In genomic region chr15:44435893-44436667, GRCh38 we compare ENCODE assay signal across 1 cellular context.
TF ChIP-seq lines count a peak whose summit lies in the region.

No MANE protein-coding gene starts in this region.

TF ChIP-seq in K562, 482 proteins besides CTCF, POLR2A, EP300 and RAD21:
- peak; percentile 82 for TF ChIP-seq MEIS2 (IDR thresholded peaks at IDR 0.05; ENCODE audit: partially characterized antibody)
- TF ChIP-seq PBX2 (CRISPR knock-in tag; IDR thresholded peaks at IDR 0.05; ENCODE audit: low read depth), result no peak
- peak; percentile 77 for TF ChIP-seq PBX2 (tag; conservative IDR thresholded peaks at IDR 0.05; ENCODE audit: low read depth)
- 0 out of 2 replicates have a peak, but pooled peaks have one; percentile 17 for TF ChIP-seq FOSL1 (tag; conservative IDR thresholded peaks at IDR 0.05)
- TF ChIP-seq PKNOX1 (IDR thresholded peaks at IDR 0.05), result peak; percentile 19; the same call in 1 of the 2 replicates
- no peak for TF ChIP-seq NFIX (CRISPR knock-in tag; IDR thresholded peaks at IDR 0.05; ENCODE audit: low read depth)
- TF ChIP-seq ATF3 (IDR thresholded peaks at IDR 0.05), result peak; percentile 50
- no peak for TF ChIP-seq ATF3 (CRISPR knock-in tag; conservative IDR thresholded peaks at IDR 0.05)
- no peak for TF ChIP-seq HMBOX1 (IDR thresholded peaks at IDR 0.05)
- no peak for TF ChIP-seq ZHX1 (conservative IDR thresholded peaks at IDR 0.05; ENCODE audit: low read length)
- no peak for TF ChIP-seq KLF10 (CRISPR knock-in tag; IDR thresholded peaks at IDR 0.05)
- TF ChIP-seq SPI1 (IDR thresholded peaks at IDR 0.05; ENCODE audit: borderline replicate concordance, low read depth, low read length), result no peak
- TF ChIP-seq SUPT5H (IDR thresholded peaks at IDR 0.05), result no peak
- no peak for TF ChIP-seq ZNF146 (CRISPR knock-in tag; IDR thresholded peaks at IDR 0.05; ENCODE audit: unreplicated experiment)
